ENCODE assay signal across 1 cellular context in the genomic region with DNA sequence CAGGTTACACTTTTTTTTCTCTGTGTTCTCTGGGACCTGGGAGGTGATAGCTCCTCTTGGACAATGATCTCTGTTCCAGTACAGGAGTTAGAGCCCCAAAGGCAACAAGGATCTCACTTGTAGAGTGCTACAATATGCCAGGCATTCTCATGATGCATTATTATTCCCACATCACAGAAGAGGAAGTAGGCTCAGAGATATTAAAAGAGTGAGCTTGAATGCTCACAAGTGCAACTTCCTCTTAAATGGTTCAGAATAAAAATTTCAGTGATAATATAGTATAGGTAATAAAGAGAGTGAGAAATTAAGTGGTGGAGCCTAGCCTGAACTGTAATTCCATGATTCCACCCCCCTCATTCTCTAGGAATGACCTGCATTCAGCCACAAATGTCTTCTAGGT.
TF ChIP-seq lines count a peak whose summit lies in the region.

No MANE protein-coding gene starts in this region.

TF ChIP-seq in GM12878, 131 proteins besides CTCF, POLR2A, EP300 and RAD21:
- TF ChIP-seq SPI1 (IDR thresholded peaks at IDR 0.05; ENCODE audit: borderline replicate concordance, insufficient read depth, low read depth, low read length) (0 out of 2 replicates have a peak, but pooled peaks have one; percentile 6), RUNX3 (IDR thresholded peaks at IDR 0.05; ENCODE audit: low read length) (no peak)
